In genomic region chr2:24903527-24904103, GRCh38 we compare ENCODE assay signal across 17 cellular contexts. TPM values are rescaled to one million over a fixed set of nuclear protein-coding genes. Genes with fewer than 3 reads are reported as not detected.
DNase-seq lines count a peak whose midpoint lies in the region; ATAC-seq and TF ChIP-seq lines count a peak whose summit lies in the region.
"Had no signal": no experiment of that assay in that cellular context is flagged by ENCODE, and none has a peak within 500 bp of the region (broad histone marks: within the 10 kb centered on the region; RNA-seq: fewer than 3 reads in every experiment).

No MANE protein-coding gene starts in this region.

- H3K4me2 ChIP-seq in H9 (ENCODE audit: insufficient read depth, insufficient read length, low read length): no peak overlapping the region
- H3K4me2 ChIP-seq: A549 had no signal

- H2BK5ac ChIP-seq in H9 (ENCODE audit: insufficient read length, low read length): no peak overlapping the region

- no peak overlapping the region for H3K18ac ChIP-seq in H9 (ENCODE audit: insufficient read length, low read depth, low read length)

- H3K23me2 ChIP-seq in H9 (ENCODE audit: insufficient read length, low read depth, low read length, poor library complexity, severe bottlenecking): no peaks in the 10 kb centered on the region

- no peak for TF ChIP-seq POLR2A in lower leg skin (IDR thresholded peaks at IDR 0.05)

- no peaks in the 10 kb centered on the region for H4K20me1 ChIP-seq in H9 (ENCODE audit: control insufficient read depth, insufficient read depth, insufficient read length)

- DNase-seq in H9: no peak
- DNase-seq in caudate nucleus (lab: John Stamatoyannopoulos, UW): peak in 9 of 61 donors; percentile 20 to 73 (median 34)
- no peak for DNase-seq in glutamatergic neuron
- no peak for DNase-seq in stimulated activated effector memory CD8-positive, alpha-beta T cell treated with anti-CD3 and anti-CD28 coated beads, Interleukin-12 subunit alpha, Interleukin-12 subunit beta, amount 100 ng/mL, for 72 hours (ENCODE audit: low spot score in 2 of 2)
- no peak for DNase-seq in posterior cingulate gyrus
- no peak for DNase-seq in lower leg skin (ENCODE audit: low spot score in 2 of 2)
- DNase-seq: BE2C; CD4-positive, alpha-beta memory T cell; COR-L47; DMS153; DND-41; GDM1 had no signal

- no CpG with 5 or more reads among the region's 14 CpGs for WGBS in H9 (ENCODE audit: extremely low coverage, insufficient read length, low lambda C conversion rate)
- 91 to 93% methylated on average over 14 of the region's 14 CpGs for WGBS in lower leg skin, 2 donors

- no peak overlapping the region for H2AK5ac ChIP-seq in H9 (ENCODE audit: insufficient read length, low read length)

- no peak overlapping the region for H3K23ac ChIP-seq in H9 (ENCODE audit: insufficient read length, low read depth, low read length)

- no peak overlapping the region for H3K4me3 ChIP-seq in lower leg skin (ENCODE audit: low read depth, poor library complexity, severe bottlenecking)
- H3K4me3 ChIP-seq: A549, HAP-1 had no signal

- H3K79me2 ChIP-seq in H9 (ENCODE audit: insufficient read depth, low read length): no peaks in the 10 kb centered on the region

- peaks cover 15 to 24% (median 19%) of the 10 kb centered on the region in 3 experiments for H3K36me3 Mint-ChIP-seq in H9 (ENCODE audit: insufficient read depth in 1 of 3, low read depth in 3 of 3)
- H3K36me3 Mint-ChIP-seq in glutamatergic neuron (ENCODE audit: unreplicated experiment): peaks cover 10% of the 10 kb centered on the region
- H3K36me3 Mint-ChIP-seq in stimulated activated effector memory CD8-positive, alpha-beta T cell treated with anti-CD3 and anti-CD28 coated beads, Interleukin-12 subunit alpha, Interleukin-12 subunit beta, amount 100 ng/mL, for 72 hours: peaks cover 52% of the 10 kb centered on the region

- ATAC-seq in stimulated activated effector memory CD8-positive, alpha-beta T cell treated with anti-CD3 and anti-CD28 coated beads, Interleukin-12 subunit alpha, Interleukin-12 subunit beta, amount 100 ng/mL, for 72 hours: no peak
- no peak for ATAC-seq in GM18868 (IDR thresholded peaks at IDR 0.05; ENCODE audit: unreplicated experiment)
- ATAC-seq: A549, HepG2 had no signal

- H3K56ac ChIP-seq in H9 (ENCODE audit: insufficient read length, low read depth, low read length): no peak overlapping the region

- no peaks in the 10 kb centered on the region for H3K27me3 ChIP-seq in H9 (ENCODE audit: insufficient read depth, low read length)
- H3K27me3 ChIP-seq: BE2C had no signal

- no peaks in the 10 kb centered on the region for H3K9me3 ChIP-seq in H9 (ENCODE audit: control insufficient read depth, low read depth, low read length)
- H3K9me3 ChIP-seq: A549, BE2C, HAP-1 had no signal

- H3K4ac ChIP-seq in H9 (ENCODE audit: low read depth, low read length): no peak overlapping the region

- H3K27ac ChIP-seq in H9 (ENCODE audit: insufficient read length, low read depth, low read length) (no peak overlapping the region), caudate nucleus (ENCODE audit: low read depth, low read length) (peak overlapping the region; percentile 52)
- H3K27ac ChIP-seq: A549, C4-2B had no signal

- H4K91ac ChIP-seq in H9 (ENCODE audit: insufficient read length, low read depth, low read length): no peak overlapping the region

- intact Hi-C loops in posterior cingulate gyrus (cut with DNase I): no loop called here
- intact Hi-C loops in lower leg skin (cut with DNase I; ENCODE audit: low total_unique reads): no loop called here

- H3K14ac ChIP-seq in H9 (ENCODE audit: insufficient read depth, low read length): no peak overlapping the region

- no peak overlapping the region for H2BK120ac ChIP-seq in H9 (ENCODE audit: low read depth, low read length, poor library complexity, severe bottlenecking)

- H2AFZ ChIP-seq in H9 (ENCODE audit: low read length): no peak overlapping the region

- H3K27ac Mint-ChIP-seq in H9 (peak overlapping the region in 2 of 3 experiments; percentile 1 to 35; a peak in 1 of 7 replicates), glutamatergic neuron (ENCODE audit: unreplicated experiment) (no peak overlapping the region)
- H3K27ac Mint-ChIP-seq in stimulated activated effector memory CD8-positive, alpha-beta T cell treated with anti-CD3 and anti-CD28 coated beads, Interleukin-12 subunit alpha, Interleukin-12 subunit beta, amount 100 ng/mL, for 72 hours: peak overlapping the region; percentile 30

- H4K8ac ChIP-seq in H9 (replicated peaks; ENCODE audit: insufficient read length, low read depth, low read length): no peak overlapping the region

- H3K9me3 Mint-ChIP-seq in H9: no peaks in the 10 kb centered on the region; a peak in 1 of 5 replicates
- H3K9me3 Mint-ChIP-seq in glutamatergic neuron (ENCODE audit: unreplicated experiment): no peaks in the 10 kb centered on the region
- no peaks in the 10 kb centered on the region for H3K9me3 Mint-ChIP-seq in stimulated activated effector memory CD8-positive, alpha-beta T cell treated with anti-CD3 and anti-CD28 coated beads, Interleukin-12 subunit alpha, Interleukin-12 subunit beta, amount 100 ng/mL, for 72 hours
- H3K9me3 Mint-ChIP-seq: CD4-positive, alpha-beta memory T cell had no signal

- no peaks in the 10 kb centered on the region; the same call in 1 of the 2 replicates for H3K4me1 ChIP-seq in H9 (ENCODE audit: insufficient read depth, low read length)
- H3K4me1 ChIP-seq: A549, BE2C, HAP-1 had no signal

- H3T11ph ChIP-seq in H9 (ENCODE audit: low read length): no peak overlapping the region

- no peak overlapping the region for H2BK20ac ChIP-seq in H9 (ENCODE audit: low read depth, low read length, poor library complexity, severe bottlenecking)

- no peaks in the 10 kb centered on the region for H3K79me1 ChIP-seq in H9 (ENCODE audit: insufficient read depth, low read depth, low read length, poor library complexity, severe bottlenecking)

- no peak overlapping the region for H2BK15ac ChIP-seq in H9 (ENCODE audit: low read depth, low read length)

- H3K27me3 Mint-ChIP-seq in H9 (ENCODE audit: low read depth) (no peaks in the 10 kb centered on the region), glutamatergic neuron (ENCODE audit: unreplicated experiment) (peaks cover 1% of the 10 kb centered on the region)
- H3K27me3 Mint-ChIP-seq: CD4-positive, alpha-beta memory T cell had no signal

- TF ChIP-seq CTCF in H9 (conservative IDR thresholded peaks at IDR 0.05): no peak
- TF ChIP-seq CTCF in glutamatergic neuron (IDR thresholded peaks at IDR 0.05; ENCODE audit: partially characterized antibody, unreplicated experiment): no peak
- no peak for TF ChIP-seq CTCF in lower leg skin (IDR thresholded peaks at IDR 0.05)

- H2BK12ac ChIP-seq in H9 (ENCODE audit: insufficient read length, low read depth, low read length): no peak overlapping the region

- H3K9ac ChIP-seq in H9 (ENCODE audit: extremely low read depth, insufficient read length, low read length): no peak overlapping the region

- H3K4me3 Mint-ChIP-seq in H9: no peak overlapping the region
- peak overlapping the region; percentile 16 for H3K4me3 Mint-ChIP-seq in glutamatergic neuron (ENCODE audit: unreplicated experiment)
- H3K4me3 Mint-ChIP-seq in stimulated activated effector memory CD8-positive, alpha-beta T cell treated with anti-CD3 and anti-CD28 coated beads, Interleukin-12 subunit alpha, Interleukin-12 subunit beta, amount 100 ng/mL, for 72 hours: no peak overlapping the region
- H3K4me3 Mint-ChIP-seq: CD4-positive, alpha-beta memory T cell had no signal

- H4K5ac ChIP-seq in H9 (ENCODE audit: insufficient read length, low read depth, low read length): no peak overlapping the region

- H3K4me1 Mint-ChIP-seq in H9 (peaks cover 15 to 22% of the 10 kb centered on the region in 2 experiments), glutamatergic neuron (ENCODE audit: low read depth, unreplicated experiment) (peaks cover 5% of the 10 kb centered on the region)
- H3K4me1 Mint-ChIP-seq in stimulated activated effector memory CD8-positive, alpha-beta T cell treated with anti-CD3 and anti-CD28 coated beads, Interleukin-12 subunit alpha, Interleukin-12 subunit beta, amount 100 ng/mL, for 72 hours: peaks cover 14% of the 10 kb centered on the region

RNA-seq across cellular contexts. Expression of gene ADCY3, which starts 16.4 kb away (rescaled TPM):
- total RNA-seq in H9 (2021) (39.5 and 43.0 TPM in 2 replicates), glutamatergic neuron (ENCODE audit: unreplicated experiment) (76.2 TPM), lower leg skin (10 to 100 TPM; 29.3 to 51.9 (median 43.1) TPM)
